1 cellular context compared by ENCODE assay signal in genomic region chr2:20065885-20066602, GRCh38.
TF ChIP-seq lines count a peak whose summit lies in the region.

No MANE protein-coding gene starts in this region.

TF ChIP-seq in HepG2, 621 proteins besides CTCF, POLR2A, EP300 and RAD21 (continued from another document and continues in another):
- TF ChIP-seq DMTF1 (CRISPR knock-in tag; IDR thresholded peaks at IDR 0.05) (no peak), HOXD1 (CRISPR knock-in tag; IDR thresholded peaks at IDR 0.05) (no peak), ZBTB3 (CRISPR knock-in tag; IDR thresholded peaks at IDR 0.05; ENCODE audit: borderline replicate concordance, low read depth) (no peak), RFX1 (IDR thresholded peaks at IDR 0.05) (no peak), ZNF225 (CRISPR knock-in tag; IDR thresholded peaks at IDR 0.05) (peak; percentile 96), ZBTB33 (CRISPR knock-in tag; IDR thresholded peaks at IDR 0.05) (peak; percentile 40; the same call in 1 of the 2 replicates), THAP11 (CRISPR knock-in tag; IDR thresholded peaks at IDR 0.05) (peak; percentile 72), YEATS2 (CRISPR knock-in tag; IDR thresholded peaks at IDR 0.05; ENCODE audit: borderline replicate concordance) (0 out of 2 replicates have a peak, but pooled peaks have one; percentile 19), ZNF747 (CRISPR knock-in tag; IDR thresholded peaks at IDR 0.05; ENCODE audit: borderline replicate concordance) (peak; percentile 65; the same call in 1 of the 2 replicates), ZC3H13 (CRISPR knock-in tag; IDR thresholded peaks at IDR 0.05) (no peak), ZNF564 (CRISPR knock-in tag; IDR thresholded peaks at IDR 0.05) (peak; percentile 66; the same call in 1 of the 2 replicates), ZNF362 (CRISPR knock-in tag; IDR thresholded peaks at IDR 0.05; ENCODE audit: borderline replicate concordance) (no peak), ZNF549 (CRISPR knock-in tag; IDR thresholded peaks at IDR 0.05) (no peak), HNF4G (IDR thresholded peaks at IDR 0.05; ENCODE audit: borderline replicate concordance, low read depth, low read length) (peak; percentile 93), HNF4G (CRISPR knock-in tag; IDR thresholded peaks at IDR 0.05; ENCODE audit: borderline replicate concordance, low read depth) (peak; percentile 95), ELF1 (CRISPR knock-in tag; IDR thresholded peaks at IDR 0.05) (peak; percentile 57; the same call in 1 of the 2 replicates), CBFB (CRISPR knock-in tag; IDR thresholded peaks at IDR 0.05) (peak; percentile 16; the same call in 1 of the 2 replicates), RARA (CRISPR knock-in tag; IDR thresholded peaks at IDR 0.05) (peak; percentile 59), RXRA (CRISPR knock-in tag; IDR thresholded peaks at IDR 0.05) (peak; percentile 74), IRF2 (CRISPR knock-in tag; IDR thresholded peaks at IDR 0.05) (peak; percentile 61; the same call in 1 of the 2 replicates), MAFK (conservative IDR thresholded peaks at IDR 0.05 in 1 of 2, IDR thresholded peaks at IDR 0.05 in 1 of 2; ENCODE audit: low read length in 2 of 2) (no peak), HOXA9 (CRISPR knock-in tag; IDR thresholded peaks at IDR 0.05; ENCODE audit: borderline replicate concordance) (no peak), TFE3 (CRISPR knock-in tag; IDR thresholded peaks at IDR 0.05) (0 out of 2 replicates have a peak, but pooled peaks have one; percentile 18), LCORL (IDR thresholded peaks at IDR 0.05) (peak; percentile 99), LCORL (CRISPR knock-in tag; IDR thresholded peaks at IDR 0.05) (peak; percentile 92), TERF1 (CRISPR knock-in tag; IDR thresholded peaks at IDR 0.05) (no peak), ZBTB20 (CRISPR knock-in tag; IDR thresholded peaks at IDR 0.05; ENCODE audit: borderline replicate concordance, low read depth) (peak; percentile 76), ZNF501 (CRISPR knock-in tag; IDR thresholded peaks at IDR 0.05) (peak; percentile 77), IKZF5 (CRISPR knock-in tag; IDR thresholded peaks at IDR 0.05) (peak; percentile 80; the same call in 1 of the 2 replicates), ETV5 (CRISPR knock-in tag; IDR thresholded peaks at IDR 0.05; ENCODE audit: borderline replicate concordance) (peak; percentile 97), ZXDC (CRISPR knock-in tag; IDR thresholded peaks at IDR 0.05) (peak; percentile 54; the same call in 1 of the 2 replicates), ZKSCAN5 (CRISPR knock-in tag; IDR thresholded peaks at IDR 0.05) (no peak), ZNF816 (CRISPR knock-in tag; IDR thresholded peaks at IDR 0.05; ENCODE audit: borderline replicate concordance) (no peak), ZNF12 (CRISPR knock-in tag; IDR thresholded peaks at IDR 0.05) (peak; percentile 6; the same call in 1 of the 2 replicates), ZNF431 (CRISPR knock-in tag; IDR thresholded peaks at IDR 0.05; ENCODE audit: borderline replicate concordance, low read depth) (peak; percentile 42), ZNF781 (CRISPR knock-in tag; IDR thresholded peaks at IDR 0.05; ENCODE audit: borderline replicate concordance, not compliant biosample characterization) (peak; percentile 46), SOX5 (CRISPR knock-in tag; IDR thresholded peaks at IDR 0.05; ENCODE audit: borderline replicate concordance) (peak; percentile 98), HMG20B (CRISPR knock-in tag; conservative IDR thresholded peaks at IDR 0.05) (0 out of 2 replicates have a peak, but pooled peaks have one; percentile 39), ZFP37 (CRISPR knock-in tag; IDR thresholded peaks at IDR 0.05; ENCODE audit: borderline replicate concordance) (0 out of 2 replicates have a peak, but pooled peaks have one; percentile 51), KAT7 (CRISPR knock-in tag; IDR thresholded peaks at IDR 0.05; ENCODE audit: borderline replicate concordance) (peak; percentile 39; the same call in 1 of the 2 replicates), HNF1A (IDR thresholded peaks at IDR 0.05; ENCODE audit: low read depth) (no peak), HNF1A (CRISPR knock-in tag; IDR thresholded peaks at IDR 0.05; ENCODE audit: borderline replicate concordance) (peak; percentile 71; the same call in 1 of the 2 replicates), HNRNPL (IDR thresholded peaks at IDR 0.05; ENCODE audit: low read depth, low read length) (peak; percentile 98), RXRB (CRISPR knock-in tag; IDR thresholded peaks at IDR 0.05; ENCODE audit: borderline replicate concordance) (peak; percentile 76), ZNF263 (CRISPR knock-in tag; IDR thresholded peaks at IDR 0.05) (0 out of 2 replicates have a peak, but pooled peaks have one; percentile 21), HOMEZ (CRISPR knock-in tag; IDR thresholded peaks at IDR 0.05; ENCODE audit: low read depth) (peak; percentile 29; the same call in 1 of the 2 replicates), MED1 (CRISPR knock-in tag; IDR thresholded peaks at IDR 0.05) (peak; percentile 76)
